11 cellular contexts compared by ENCODE assay signal in the genomic region with DNA sequence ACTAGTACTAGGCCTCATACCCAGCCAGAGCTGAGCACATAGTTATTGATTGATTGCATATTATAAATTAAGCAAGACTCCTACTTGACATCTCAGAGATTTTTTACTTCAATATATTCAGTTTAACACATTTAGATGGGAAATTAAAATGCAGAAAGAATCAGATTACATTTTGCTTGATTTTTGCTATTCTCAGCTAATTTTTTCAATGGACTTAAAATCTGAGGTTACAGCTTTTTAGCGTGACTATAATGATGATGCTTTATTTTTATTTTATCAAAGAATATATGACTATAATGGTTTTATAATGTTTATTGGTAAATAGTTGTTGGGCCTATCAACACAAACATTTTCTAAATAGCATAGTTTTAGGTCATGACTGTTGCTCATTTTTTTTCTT.
"Had no signal": no experiment of that assay in that cellular context is flagged by ENCODE, and none has a peak within 500 bp of the region (broad histone marks: within the 10 kb centered on the region; RNA-seq: fewer than 3 reads in every experiment).

No MANE protein-coding gene starts in this region.

- H3K4me3 ChIP-seq: GM23248, GM23338, HAP-1 had no signal

- H3K36me3 ChIP-seq: HAP-1 had no signal

- H3K27ac ChIP-seq: GM23248 had no signal

- H3K4me1 ChIP-seq: HAP-1 had no signal

- ATAC-seq: GM23338, HCT116 had no signal

- H2AFZ ChIP-seq: GM23248 had no signal

- H3K4me2 ChIP-seq: GM23338 had no signal

- H3K9ac ChIP-seq: GM23248 had no signal

- H3K9me3 ChIP-seq: HAP-1 had no signal

- DNase-seq: GM23248, GOT3, H7, H9, HCEC 1CT, HFFc6 had no signal

- FAIRE-seq: H1, H54 had no signal
